ENCODE assay signal across 8 cellular contexts in genomic region chr2:11154460-11155325, GRCh38. TPM values are rescaled to one million over a fixed set of nuclear protein-coding genes. Genes with fewer than 3 reads are reported as not detected.
DNase-seq lines count a peak whose midpoint lies in the region; ATAC-seq and FAIRE-seq lines count a peak whose summit lies in the region.

No MANE protein-coding gene starts in this region.

- ATAC-seq in GM18499 (IDR thresholded peaks at IDR 0.05; ENCODE audit: insufficient read depth, unreplicated experiment) (peak; percentile 14), HG02885 (IDR thresholded peaks at IDR 0.05; ENCODE audit: poor library complexity, unreplicated experiment) (peak; percentile 68), left ventricle myocardium superior (peak; percentile 91)

- peak; percentile 83 for DNase-seq in NCI-H146 treated with DMSO at 0.1 percent for 48 hours (lab: John Stamatoyannopoulos, UW; ENCODE audit: unreplicated experiment)
- peak; percentile 96 to 99 (median 98) for DNase-seq in T-helper 1 cell
- peak; percentile 97 for DNase-seq in amniotic stem cell (lab: John Stamatoyannopoulos, UW)
- DNase-seq in left ventricle myocardium superior = peak; percentile 99
- peak; percentile 77 for DNase-seq in pulmonary artery endothelial cell (ENCODE audit: low read depth, low spot score)
- DNase-seq in urothelium cell line (ENCODE audit: low spot score) = peak; percentile 100

- FAIRE-seq in urothelium cell line (lab: Jason Lieb, UNC) = peak; percentile 98

- intact Hi-C loops in left ventricle myocardium superior (cut with micrococcal nuclease) = no loop called here

RNA-seq across cellular contexts. Expression of gene SLC66A3, which starts 0.6 kb away (rescaled TPM):
- total RNA-seq in left ventricle myocardium superior = 6.8 TPM
- 21.3 and 29.9 TPM in 2 replicates for total RNA-seq in pulmonary artery endothelial cell

Comparison
In these comparisons a context has a peak if more than half of its experiments do, and no peak if none do; other contexts are left out.
1. Peak in every context shown above with its lines: DNase-seq and ATAC-seq.
2. ATAC-seq: peak in every context shown above with its lines; median percentile 91 in left ventricle myocardium superior; 68 in HG02885; 14 in GM18499.